8 cellular contexts compared by ENCODE assay signal in genomic region chr2:69559696-69560482, GRCh38.
DNase-seq lines count a peak whose midpoint lies in the region; ATAC-seq, FAIRE-seq and TF ChIP-seq lines count a peak whose summit lies in the region.

No MANE protein-coding gene starts in this region.

- H3K27me3 Mint-ChIP-seq in activated T-cell treated with anti-CD3 and anti-CD28 coated beads, Interleukin-2, amount 50 U/mL, for 72 hours (ENCODE audit: low read depth): no peaks in the 10 kb centered on the region

- H3K27ac ChIP-seq in breast epithelium: no peak overlapping the region

- peak; percentile 79 to 84 for ATAC-seq in activated T-cell treated with anti-CD3 and anti-CD28 coated beads, Interleukin-2, amount 50 U/mL, for 72 hours (replicated peaks in 1 of 2)
- ATAC-seq in HG03103 (IDR thresholded peaks at IDR 0.05; ENCODE audit: low read depth, unreplicated experiment) (peak; percentile 58), HG02840 (IDR thresholded peaks at IDR 0.05; ENCODE audit: low FRiP score, unreplicated experiment) (no peak)

- intact Hi-C loops in breast epithelium (cut with DNase I; ENCODE audit: low total_unique reads): loop anchor here (10.0 kb wide), 1 partner anchor 155 kb away; no protein-coding TSS in a partner anchor

- no peak for TF ChIP-seq POLR2A in breast epithelium (IDR thresholded peaks at IDR 0.05)

- no peak overlapping the region for H3K4me3 ChIP-seq in breast epithelium

- peak overlapping the region; percentile 58 for H3K27ac Mint-ChIP-seq in activated T-cell treated with anti-CD3 and anti-CD28 coated beads, Interleukin-2, amount 50 U/mL, for 72 hours

- peak; percentile 16 for DNase-seq in activated T-cell treated with anti-CD3 and anti-CD28 coated beads, Interleukin-2, amount 50 U/mL, for 72 hours
- DNase-seq in activated T-cell treated with anti-CD3 and anti-CD28 coated beads for 4 hours (no peak), NOMO-1 treated with dmso at 0.1 percent for 144 hours (lab: John Stamatoyannopoulos, UW; ENCODE audit: unreplicated experiment) (peak; percentile 20), breast epithelium (ENCODE audit: low spot score in 2 of 2) (no peak), left kidney (ENCODE audit: low read depth, low spot score) (peak; percentile 72), urothelium cell line (ENCODE audit: low spot score) (peak; percentile 63)

- H3K4me3 Mint-ChIP-seq in activated T-cell treated with anti-CD3 and anti-CD28 coated beads, Interleukin-2, amount 50 U/mL, for 72 hours: peak overlapping the region; percentile 12 to 44

- no peak for FAIRE-seq in urothelium cell line (lab: Jason Lieb, UNC)

- TF ChIP-seq CTCF in breast epithelium (IDR thresholded peaks at IDR 0.05): peak; percentile 40 to 67 (median 61)

- H3K27me3 ChIP-seq in breast epithelium: no peaks in the 10 kb centered on the region

- no peaks in the 10 kb centered on the region for H3K36me3 ChIP-seq in breast epithelium

- peaks cover 1% of the 10 kb centered on the region in 2 donors for H3K36me3 Mint-ChIP-seq in activated T-cell treated with anti-CD3 and anti-CD28 coated beads, Interleukin-2, amount 50 U/mL, for 72 hours (ENCODE audit: insufficient read depth in 2 of 2)

- H3K9me3 ChIP-seq in breast epithelium: no peaks in the 10 kb centered on the region

- peaks cover 77% of the 10 kb centered on the region for H3K4me1 Mint-ChIP-seq in activated T-cell treated with anti-CD3 and anti-CD28 coated beads, Interleukin-2, amount 50 U/mL, for 72 hours (ENCODE audit: low read depth)

- H3K9me3 Mint-ChIP-seq in activated T-cell treated with anti-CD3 and anti-CD28 coated beads, Interleukin-2, amount 50 U/mL, for 72 hours: no peaks in the 10 kb centered on the region

- H3K4me1 ChIP-seq in breast epithelium: no peaks in the 10 kb centered on the region

Comparison
In these comparisons a context has a peak if more than half of its experiments do, and no peak if none do; other contexts are left out.
1. DNase-seq: peak in activated T-cell treated with anti-CD3 and anti-CD28 coated beads, Interleukin-2, amount 50 U/mL, for 72 hours (2 of 2), NOMO-1 treated with dmso at 0.1 percent for 144 hours (single experiment), left kidney (single experiment) and urothelium cell line (single experiment); none in activated T-cell treated with anti-CD3 and anti-CD28 coated beads for 4 hours (single experiment) and breast epithelium (0 of 2).